9 cellular contexts compared by ENCODE assay signal in the genomic region with DNA sequence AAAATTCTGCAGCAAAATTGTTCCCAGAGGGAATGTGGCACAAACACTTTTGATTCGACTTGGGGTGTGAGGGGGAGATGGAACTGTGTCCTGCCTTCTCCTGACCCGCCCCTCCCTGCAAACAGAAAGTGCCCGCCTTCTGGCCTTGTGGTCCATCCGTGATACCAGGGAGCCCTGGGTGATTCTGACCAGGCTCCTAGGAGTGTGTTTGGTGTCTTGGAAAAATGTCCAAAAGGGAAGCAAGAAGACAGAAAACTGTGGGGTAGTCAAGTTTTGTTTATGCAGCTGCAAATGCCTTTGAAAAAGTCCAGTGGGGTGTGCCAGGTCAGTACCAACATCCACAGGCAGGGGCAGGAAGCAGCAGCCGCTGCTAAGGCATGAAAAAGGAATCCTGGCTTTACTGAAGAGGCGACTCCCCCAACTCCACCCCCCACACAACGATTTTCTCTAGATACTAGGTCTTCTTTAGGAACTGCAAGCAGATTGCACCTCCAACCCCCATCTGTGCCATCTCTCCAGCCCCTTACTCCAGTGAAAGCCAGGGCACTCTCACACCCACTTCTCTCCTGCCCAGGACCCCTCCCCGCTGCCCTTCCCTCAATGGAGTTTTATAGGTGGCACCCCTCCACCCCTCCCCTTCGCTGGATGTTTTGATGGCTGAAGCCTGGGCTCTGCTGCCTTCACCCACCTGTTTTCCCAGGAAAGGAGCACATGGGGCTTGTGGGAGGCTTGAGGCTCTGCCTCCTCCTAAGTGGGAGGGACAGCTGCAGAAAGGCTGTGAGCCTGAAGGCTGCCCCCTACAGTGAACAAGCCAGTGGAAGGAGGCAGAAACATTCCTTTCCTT.
A peak's percentile ranks its signal among the peaks of the same experiment; 100 is the strongest.
DNase-seq lines count a peak whose midpoint lies in the region; ATAC-seq and TF ChIP-seq lines count a peak whose summit lies in the region.
"Had no signal": no experiment of that assay in that cellular context is flagged by ENCODE, and none has a peak within 500 bp of the region (broad histone marks: within the 10 kb centered on the region; RNA-seq: fewer than 3 reads in every experiment).

No MANE protein-coding gene starts in this region.

- no peak overlapping the region for H3K27ac Mint-ChIP-seq in HFFc6
- H3K27ac Mint-ChIP-seq in activated CD4-positive, alpha-beta T cell treated with anti-CD3 and anti-CD28 coated beads, Interleukin-2, amount 10 ng/mL, durations not matched to agents 24 days and 14 days = no peak overlapping the region
- H3K27ac Mint-ChIP-seq: natural killer cell treated with Interleukin-12 subunit alpha and Interleukin-12 subunit beta and Interleukin-15 and Interleukin-18, amount 100 ng/mL, for 72 hours had no signal

- TF ChIP-seq CTCF in AG04449 (IDR thresholded peaks at IDR 0.05; ENCODE audit: insufficient read depth, low read length, missing control alignments) (peak; percentile 65), HFFc6 (IDR thresholded peaks at IDR 0.05) (peak; percentile 68), astrocyte of the spinal cord (IDR thresholded peaks at IDR 0.05; ENCODE audit: low read depth, low read length) (peak; percentile 61)

- in situ Hi-C loops in astrocyte of the spinal cord (cut with HindIII; ENCODE audit: low sequenced_read_pairs) = no loop called here

- no peak overlapping the region for H3K4me3 Mint-ChIP-seq in HFFc6
- H3K4me3 Mint-ChIP-seq in activated CD4-positive, alpha-beta T cell treated with anti-CD3 and anti-CD28 coated beads, Interleukin-2, amount 10 ng/mL, durations not matched to agents 24 days and 14 days = no peak overlapping the region
- H3K4me3 Mint-ChIP-seq: natural killer cell treated with Interleukin-12 subunit alpha and Interleukin-12 subunit beta and Interleukin-15 and Interleukin-18, amount 100 ng/mL, for 72 hours had no signal

- H3K27me3 Mint-ChIP-seq in HFFc6 (ENCODE audit: insufficient read depth) = no peaks in the 10 kb centered on the region; the same call in 1 of the 2 replicates
- peaks cover 8% of the 10 kb centered on the region for H3K27me3 Mint-ChIP-seq in activated CD4-positive, alpha-beta T cell treated with anti-CD3 and anti-CD28 coated beads, Interleukin-2, amount 10 ng/mL, durations not matched to agents 24 days and 14 days
- H3K27me3 Mint-ChIP-seq: natural killer cell treated with Interleukin-12 subunit alpha and Interleukin-12 subunit beta and Interleukin-15 and Interleukin-18, amount 100 ng/mL, for 72 hours had no signal

- ATAC-seq in HG02610 (IDR thresholded peaks at IDR 0.05; ENCODE audit: unreplicated experiment) (no peak), GM18505 (IDR thresholded peaks at IDR 0.05; ENCODE audit: unreplicated experiment) (no peak)
- ATAC-seq: natural killer cell treated with Interleukin-12 subunit alpha and Interleukin-12 subunit beta and Interleukin-15 and Interleukin-18, amount 100 ng/mL, for 72 hours had no signal

- no peak for TF ChIP-seq POLR2A in GM18505 (IDR thresholded peaks at IDR 0.05; ENCODE audit: borderline replicate concordance, extremely low read depth, insufficient read depth, insufficient read length)

- H3K4me3 ChIP-seq in AG04449 (ENCODE audit: low read depth, low read length) (no peak overlapping the region), astrocyte of the spinal cord (ENCODE audit: low read depth, low read length) (no peak overlapping the region)

- intact Hi-C loops in activated CD4-positive, alpha-beta T cell treated with anti-CD3 and anti-CD28 coated beads, Interleukin-2, amount 10 ng/mL, durations not matched to agents 24 days and 14 days (cut with micrococcal nuclease) = no loop called here

- POLR2A ChIA-PET in AG04449 (lab: Yijun Ruan, JAX) = interaction anchor here (0.6 kb wide), 1 partner anchor 54 kb away, joined by 4 read pairs; no protein-coding TSS in a partner anchor

- DNase-seq in AG04449 (ENCODE audit: low read depth, low spot score) (no peak), HFFc6 (peak; percentile 18), astrocyte of the spinal cord (ENCODE audit: low read depth, low spot score) (peak; percentile 53), left kidney (ENCODE audit: low read depth, low spot score) (peak; percentile 93), NOMO-1 treated with DMSO at 0.1 percent for 48 hours (lab: John Stamatoyannopoulos, UW; ENCODE audit: unreplicated experiment) (no peak)
- DNase-seq in activated CD4-positive, alpha-beta T cell treated with anti-CD3 and anti-CD28 coated beads, Interleukin-2, amount 10 ng/mL, durations not matched to agents 24 days and 14 days = no peak

- H3K4me1 Mint-ChIP-seq in HFFc6 (ENCODE audit: low read depth) = peaks cover 38% of the 10 kb centered on the region
- H3K4me1 Mint-ChIP-seq in activated CD4-positive, alpha-beta T cell treated with anti-CD3 and anti-CD28 coated beads, Interleukin-2, amount 10 ng/mL, durations not matched to agents 24 days and 14 days = peaks cover 21% of the 10 kb centered on the region

- CTCF ChIA-PET in AG04449 (lab: Yijun Ruan, JAX) = interaction anchor here (0.5 to 7.2 kb wide), 8 partner anchors 10 to 153 kb away, joined by 3 to 57 read pairs (median 4); a partner anchor contains a TSS

- H3K9me3 Mint-ChIP-seq in HFFc6 = no peaks in the 10 kb centered on the region
- H3K9me3 Mint-ChIP-seq in activated CD4-positive, alpha-beta T cell treated with anti-CD3 and anti-CD28 coated beads, Interleukin-2, amount 10 ng/mL, durations not matched to agents 24 days and 14 days = no peaks in the 10 kb centered on the region
- H3K9me3 Mint-ChIP-seq: natural killer cell treated with Interleukin-12 subunit alpha and Interleukin-12 subunit beta and Interleukin-15 and Interleukin-18, amount 100 ng/mL, for 72 hours had no signal

- no peaks in the 10 kb centered on the region for H3K36me3 Mint-ChIP-seq in HFFc6 (ENCODE audit: low read depth)
- no peaks in the 10 kb centered on the region for H3K36me3 Mint-ChIP-seq in activated CD4-positive, alpha-beta T cell treated with anti-CD3 and anti-CD28 coated beads, Interleukin-2, amount 10 ng/mL, durations not matched to agents 24 days and 14 days (ENCODE audit: low read depth)
- H3K36me3 Mint-ChIP-seq: natural killer cell treated with Interleukin-12 subunit alpha and Interleukin-12 subunit beta and Interleukin-15 and Interleukin-18, amount 100 ng/mL, for 72 hours had no signal

Comparison
In these comparisons a context has a peak if more than half of its experiments do, and no peak if none do; other contexts are left out.
1. DNase-seq: peak in HFFc6 (single experiment), astrocyte of the spinal cord (single experiment) and left kidney (single experiment); none in AG04449 (single experiment), NOMO-1 treated with DMSO at 0.1 percent for 48 hours (single experiment) and activated CD4-positive, alpha-beta T cell treated with anti-CD3 and anti-CD28 coated beads, Interleukin-2, amount 10 ng/mL, durations not matched to agents 24 days and 14 days (single experiment).
2. Peak in every context shown above with its lines, with median percentiles within 50 percentile points of each other: CTCF ChIP-seq.